In the genomic region with DNA sequence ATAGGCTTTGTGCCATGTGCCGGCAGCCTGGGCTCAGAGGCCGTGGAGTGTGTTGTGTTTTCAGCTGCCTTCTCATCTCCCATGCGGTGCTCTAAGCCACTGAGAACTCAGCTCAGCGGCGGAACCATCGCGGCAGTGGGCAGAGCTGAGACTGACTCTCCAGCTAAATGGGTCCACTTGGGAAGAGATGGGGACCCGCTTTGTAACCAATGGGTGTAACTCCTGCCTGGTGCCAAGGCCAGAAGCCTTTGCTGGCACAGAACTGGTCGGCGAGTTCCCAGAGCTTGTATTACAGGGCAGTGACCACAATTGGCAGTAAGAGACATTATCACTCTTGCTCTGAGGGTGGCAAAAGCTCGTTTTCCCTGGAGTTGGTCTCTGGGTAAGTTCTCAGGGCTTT, we compare ENCODE assay signal across 20 cellular contexts.
DNase-seq lines count a peak whose midpoint lies in the region; ATAC-seq lines count a peak whose summit lies in the region.
"Had no signal": no experiment of that assay in that cellular context is flagged by ENCODE, and none has a peak within 500 bp of the region (broad histone marks: within the 10 kb centered on the region; RNA-seq: fewer than 3 reads in every experiment).

No MANE protein-coding gene starts in this region.

- H3K4me3 Mint-ChIP-seq in T-helper 17 cell: no peak overlapping the region

- peaks cover 2% of the 10 kb centered on the region for H3K4me1 Mint-ChIP-seq in T-helper 17 cell

- peaks cover 51% of the 10 kb centered on the region for H3K27me3 Mint-ChIP-seq in T-helper 17 cell

- no peak overlapping the region for H3K27ac Mint-ChIP-seq in T-helper 17 cell

- DNase-seq in amygdala (lab: John Stamatoyannopoulos, UW): peak in 30 of 56 donors; percentile 3 to 76 (median 30)
- peak; percentile 14 for DNase-seq in fibroblast of peridontal ligament (ENCODE audit: extremely low read depth)
- peak in 32 of 56 donors; percentile 4 to 75 (median 31) for DNase-seq in nucleus accumbens (lab: John Stamatoyannopoulos, UW)
- DNase-seq in substantia nigra (lab: John Stamatoyannopoulos, UW): peak in 27 of 49 donors; percentile 2 to 59 (median 27)
- no peak for DNase-seq in T-helper 17 cell
- DNase-seq in NCI-H1930 (lab: John Stamatoyannopoulos, UW): no peak
- DNase-seq: AML-193; Caco-2; DMS53; IMR-90; Kasumi-1; NCI-H1105; NCI-H1694; NCI-H2107; NCI-H345; NCI-H526 treated with DMSO at 0.1 percent for 48 hours; NK-92 treated with Interleukin-12 subunit alpha and Interleukin-12 subunit beta, amount 100 ng/mL, for 24 hours; SHP77 had no signal

- no peak for ATAC-seq in T-helper 17 cell
- ATAC-seq in GM21737 (IDR thresholded peaks at IDR 0.05; ENCODE audit: unreplicated experiment): no peak

- H3K27ac ChIP-seq in substantia nigra (ENCODE audit: low read depth, low read length, poor library complexity, severe bottlenecking): no peak overlapping the region

- no peaks in the 10 kb centered on the region for H3K36me3 Mint-ChIP-seq in T-helper 17 cell (ENCODE audit: low read depth)

- H3K9me3 ChIP-seq in T-helper 17 cell (ENCODE audit: control insufficient read depth, low read length, poor library complexity, severe bottlenecking): no peaks in the 10 kb centered on the region
- H3K9me3 ChIP-seq: Caco-2, HAP-1 had no signal

Comparison
In these comparisons a context has a peak if more than half of its experiments do, and no peak if none do; other contexts are left out.
1. DNase-seq: peak in amygdala (30 of 56), fibroblast of peridontal ligament (single experiment), nucleus accumbens (32 of 56) and substantia nigra (27 of 49); none in T-helper 17 cell (0 of 3) and NCI-H1930 (0 of 2).